In the genomic region with DNA sequence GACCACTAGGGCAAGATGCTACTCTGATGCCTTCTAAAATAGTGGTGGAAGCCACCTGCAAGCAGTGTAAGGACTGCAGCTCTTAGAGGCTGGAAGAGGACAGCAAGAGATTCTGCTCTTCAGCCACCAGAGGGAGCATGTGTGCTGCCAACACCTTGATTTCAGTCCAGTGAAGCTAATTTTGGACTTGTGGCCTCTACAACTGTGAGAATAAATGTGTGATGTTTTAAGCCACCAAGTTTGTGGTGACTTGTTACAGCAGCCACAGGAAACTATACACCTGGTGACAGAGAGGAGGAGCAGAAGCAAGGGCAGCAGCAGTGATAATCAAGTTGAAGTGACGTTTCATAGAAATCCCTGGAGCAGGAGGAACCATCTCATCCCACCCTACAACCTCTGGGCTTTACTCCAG, we compare ENCODE assay signal across 1 cellular context.
TF ChIP-seq lines count a peak whose summit lies in the region.

No MANE protein-coding gene starts in this region.

TF ChIP-seq in H1, 55 proteins besides CTCF, POLR2A, EP300 and RAD21:
- TF ChIP-seq YY1 (IDR thresholded peaks at IDR 0.05; ENCODE audit: low read depth, low read length) (0 out of 2 replicates have a peak, but pooled peaks have one; percentile 23), TEAD4 (IDR thresholded peaks at IDR 0.05; ENCODE audit: low read depth, low read length) (no peak), TAF7 (optimal IDR thresholded peaks at IDR 0.05; ENCODE audit: borderline replicate concordance, low read depth, low read length) (no peak)
TF ChIP-seq in H1: peak in this region for 1.
